8 cellular contexts compared by ENCODE assay signal in genomic region chr9:97804059-97804365, GRCh38. TPM values are rescaled to one million over a fixed set of nuclear protein-coding genes. Genes with fewer than 3 reads are reported as not detected.
DNase-seq lines count a peak whose midpoint lies in the region; ATAC-seq lines count a peak whose summit lies in the region.

No MANE protein-coding gene starts in this region.

- peaks cover 35% of the 10 kb centered on the region for H3K27me3 Mint-ChIP-seq in activated CD4-positive, alpha-beta T cell treated with anti-CD3 and anti-CD28 coated beads, Interleukin-2, amount 10 ng/mL, durations not matched to agents 7 days and 5 days
- peaks cover 31% of the 10 kb centered on the region for H3K27me3 Mint-ChIP-seq in activated CD4-positive, alpha-beta memory T cell treated with anti-CD3 and anti-CD28 coated beads, Interleukin-2, amount 10 ng/mL, durations not matched to agents 7 days and 5 days
- H3K27me3 Mint-ChIP-seq in stimulated activated naive CD8-positive, alpha-beta T cell treated with anti-CD3 and anti-CD28 coated beads, Interleukin-15, amount 100 ng/mL, for 72 hours = peaks cover 33% of the 10 kb centered on the region

- CTCF ChIA-PET in activated CD4-positive, alpha-beta T cell treated with anti-CD3 and anti-CD28 coated beads, Interleukin-2, amount 10 ng/mL, durations not matched to agents 7 days and 5 days (lab: Charles Lee) = no interaction called here
- CTCF ChIA-PET in activated CD4-positive, alpha-beta memory T cell treated with anti-CD3 and anti-CD28 coated beads, Interleukin-2, amount 10 ng/mL, durations not matched to agents 7 days and 5 days (lab: Charles Lee) = no interaction called here

- DNase-seq in activated CD4-positive, alpha-beta T cell treated with anti-CD3 and anti-CD28 coated beads, Interleukin-2, amount 10 ng/mL, durations not matched to agents 7 days and 5 days = no peak
- DNase-seq in activated CD4-positive, alpha-beta T cell treated with anti-CD3 and anti-CD28 coated beads, Interleukin-2, amount 50 U/mL, for 48 hours = no peak
- no peak for DNase-seq in activated CD4-positive, alpha-beta memory T cell treated with anti-CD3 and anti-CD28 coated beads, Interleukin-2, amount 10 ng/mL, durations not matched to agents 7 days and 5 days
- no peak for DNase-seq in stimulated activated naive CD8-positive, alpha-beta T cell treated with anti-CD3 and anti-CD28 coated beads, Interleukin-15, amount 100 ng/mL, for 72 hours
- DNase-seq in NCI-H526 treated with DMSO at 0.1 percent for 48 hours (lab: John Stamatoyannopoulos, UW) = no peak
- no peak for DNase-seq in stimulated activated naive CD4-positive, alpha-beta T cell treated with Interleukin-2 at 50 U/mL for 16 hours (lab: John Stamatoyannopoulos, UW)

- POLR2A ChIA-PET in activated CD4-positive, alpha-beta T cell treated with anti-CD3 and anti-CD28 coated beads, Interleukin-2, amount 10 ng/mL, durations not matched to agents 7 days and 5 days (lab: Charles Lee) = no interaction called here
- POLR2A ChIA-PET in activated CD4-positive, alpha-beta memory T cell treated with anti-CD3 and anti-CD28 coated beads, Interleukin-2, amount 10 ng/mL, durations not matched to agents 7 days and 5 days (lab: Charles Lee) = interaction anchor here (1.2 kb wide), 1 partner anchor 50 kb away, joined by 3 read pairs; no protein-coding TSS in a partner anchor

- H3K36me3 Mint-ChIP-seq in activated CD4-positive, alpha-beta T cell treated with anti-CD3 and anti-CD28 coated beads, Interleukin-2, amount 10 ng/mL, durations not matched to agents 7 days and 5 days (ENCODE audit: low read depth) = peaks cover 3% of the 10 kb centered on the region
- no peaks in the 10 kb centered on the region for H3K36me3 Mint-ChIP-seq in activated CD4-positive, alpha-beta memory T cell treated with anti-CD3 and anti-CD28 coated beads, Interleukin-2, amount 10 ng/mL, durations not matched to agents 7 days and 5 days (ENCODE audit: low read depth)

- no peaks in the 10 kb centered on the region for H3K9me3 ChIP-seq in iPS-18c (ENCODE audit: control insufficient read depth, insufficient read depth, low read length)

- peak overlapping the region; percentile 56 for H3K4me3 Mint-ChIP-seq in activated CD4-positive, alpha-beta T cell treated with anti-CD3 and anti-CD28 coated beads, Interleukin-2, amount 10 ng/mL, durations not matched to agents 7 days and 5 days
- H3K4me3 Mint-ChIP-seq in activated CD4-positive, alpha-beta memory T cell treated with anti-CD3 and anti-CD28 coated beads, Interleukin-2, amount 10 ng/mL, durations not matched to agents 7 days and 5 days = peak overlapping the region; percentile 59
- peak overlapping the region; percentile 67 to 75 for H3K4me3 Mint-ChIP-seq in stimulated activated naive CD8-positive, alpha-beta T cell treated with anti-CD3 and anti-CD28 coated beads, Interleukin-15, amount 100 ng/mL, for 72 hours

- no peaks in the 10 kb centered on the region for H3K9me3 Mint-ChIP-seq in activated CD4-positive, alpha-beta T cell treated with anti-CD3 and anti-CD28 coated beads, Interleukin-2, amount 10 ng/mL, durations not matched to agents 7 days and 5 days
- H3K9me3 Mint-ChIP-seq in activated CD4-positive, alpha-beta memory T cell treated with anti-CD3 and anti-CD28 coated beads, Interleukin-2, amount 10 ng/mL, durations not matched to agents 7 days and 5 days = no peaks in the 10 kb centered on the region
- H3K9me3 Mint-ChIP-seq in stimulated activated naive CD8-positive, alpha-beta T cell treated with anti-CD3 and anti-CD28 coated beads, Interleukin-15, amount 100 ng/mL, for 72 hours = no peaks in the 10 kb centered on the region

- H3K27ac Mint-ChIP-seq in activated CD4-positive, alpha-beta T cell treated with anti-CD3 and anti-CD28 coated beads, Interleukin-2, amount 10 ng/mL, durations not matched to agents 7 days and 5 days = peak overlapping the region; percentile 55
- H3K27ac Mint-ChIP-seq in activated CD4-positive, alpha-beta memory T cell treated with anti-CD3 and anti-CD28 coated beads, Interleukin-2, amount 10 ng/mL, durations not matched to agents 7 days and 5 days = no peak overlapping the region
- H3K27ac Mint-ChIP-seq in stimulated activated naive CD8-positive, alpha-beta T cell treated with anti-CD3 and anti-CD28 coated beads, Interleukin-15, amount 100 ng/mL, for 72 hours = no peak overlapping the region

- no peak for ATAC-seq in stimulated activated naive CD8-positive, alpha-beta T cell treated with anti-CD3 and anti-CD28 coated beads, Interleukin-15, amount 100 ng/mL, for 72 hours
- no peak for ATAC-seq in GM21367 (IDR thresholded peaks at IDR 0.05; ENCODE audit: unreplicated experiment)

- peak overlapping the region; percentile 83 for H3K4me3 ChIP-seq in iPS-18c (ENCODE audit: insufficient read depth, low read depth, low read length)

- H3K4me1 Mint-ChIP-seq in activated CD4-positive, alpha-beta T cell treated with anti-CD3 and anti-CD28 coated beads, Interleukin-2, amount 10 ng/mL, durations not matched to agents 7 days and 5 days = peaks cover 11% of the 10 kb centered on the region
- H3K4me1 Mint-ChIP-seq in activated CD4-positive, alpha-beta memory T cell treated with anti-CD3 and anti-CD28 coated beads, Interleukin-2, amount 10 ng/mL, durations not matched to agents 7 days and 5 days = peaks cover 10% of the 10 kb centered on the region
- H3K4me1 Mint-ChIP-seq in stimulated activated naive CD8-positive, alpha-beta T cell treated with anti-CD3 and anti-CD28 coated beads, Interleukin-15, amount 100 ng/mL, for 72 hours = peaks cover 21% of the 10 kb centered on the region

RNA-seq across cellular contexts. Expression of gene FOXE1, which starts 49.0 kb away (rescaled TPM):
- under 1 TPM in 1 of 2 experiments, not detected in 1; 0.05 TPM for total RNA-seq in activated CD4-positive, alpha-beta T cell treated with anti-CD3 and anti-CD28 coated beads, Interleukin-2, amount 10 ng/mL, durations not matched to agents 7 days and 5 days
- not detected for total RNA-seq in activated CD4-positive, alpha-beta memory T cell treated with anti-CD3 and anti-CD28 coated beads, Interleukin-2, amount 10 ng/mL, durations not matched to agents 7 days and 5 days
